In the genomic region with DNA sequence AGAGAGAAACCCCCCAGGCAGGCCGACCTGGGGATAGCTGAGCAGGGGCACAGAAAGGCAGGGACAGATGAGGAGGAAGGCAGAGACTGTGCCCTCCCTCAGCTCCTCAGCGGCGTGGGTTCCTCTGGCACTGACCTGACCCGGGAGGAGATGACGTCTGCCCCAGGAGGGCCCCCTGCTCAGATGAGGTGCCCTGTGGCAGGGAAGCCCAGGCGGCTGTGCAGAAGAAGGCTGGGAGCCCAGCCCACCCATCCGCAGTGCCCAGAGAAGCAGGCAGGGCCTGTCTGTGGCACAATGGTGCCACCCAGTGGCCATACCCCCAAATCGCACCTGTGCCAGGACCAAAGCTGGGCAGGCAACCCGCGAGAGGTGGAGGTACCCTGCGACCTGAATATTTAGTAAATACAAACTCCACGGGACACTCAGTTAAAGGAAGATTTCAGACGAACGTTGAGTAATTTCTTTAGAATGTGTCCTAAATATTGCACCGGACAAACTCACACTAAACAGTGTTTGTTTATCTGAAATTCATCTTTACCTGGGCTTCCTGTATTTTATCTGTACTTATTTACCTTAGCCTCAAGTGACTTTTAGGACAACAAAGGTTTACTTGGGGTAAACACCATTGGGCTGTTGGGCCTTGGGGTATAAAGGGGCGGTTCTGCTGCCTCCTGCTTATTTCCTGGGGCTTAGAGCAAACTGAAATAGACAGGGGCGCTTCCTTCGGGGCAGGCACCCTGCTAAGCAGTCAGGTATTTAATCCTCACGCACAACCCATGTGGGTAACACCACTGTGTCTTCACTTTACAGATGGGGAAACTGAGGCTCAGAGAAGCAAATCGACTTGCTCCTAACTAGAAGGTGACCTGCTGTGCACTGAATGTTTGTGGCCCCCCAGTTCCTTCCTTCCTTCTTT, we compare ENCODE assay signal across 9 cellular contexts. TPM values are rescaled to one million over a fixed set of nuclear protein-coding genes. Genes with fewer than 3 reads are reported as not detected.
DNase-seq lines count a peak whose midpoint lies in the region; ATAC-seq and TF ChIP-seq lines count a peak whose summit lies in the region.
"Had no signal": no experiment of that assay in that cellular context is flagged by ENCODE, and none has a peak within 500 bp of the region (broad histone marks: within the 10 kb centered on the region; RNA-seq: fewer than 3 reads in every experiment).

No MANE protein-coding gene starts in this region.

- no peaks in the 10 kb centered on the region for H3K4me1 Mint-ChIP-seq in CD14-positive monocyte
- no peaks in the 10 kb centered on the region for H3K4me1 Mint-ChIP-seq in activated naive CD4-positive, alpha-beta T cell treated with anti-CD3 and anti-CD28 coated beads, Interleukin-2, amount 10 ng/mL, durations not matched to agents 7 days and 5 days

- intact Hi-C loops in CD14-positive monocyte (cut with micrococcal nuclease) (no loop called here), cardiac septum (cut with DNase I) (loop anchor here (10.0 kb wide), 2 partner anchors 313 to 453 kb away; no protein-coding TSS in a partner anchor)

- DNase-seq in CD14-positive monocyte (ENCODE audit: low spot score) (no peak), SJSA1 (ENCODE audit: low read depth in 1 of 2, low spot score in 2 of 2) (peak; percentile 42 to 53), cardiac septum (ENCODE audit: low spot score) (peak; percentile 78), renal cortical epithelial cell (ENCODE audit: low read depth) (peak; percentile 3), HCEC 1CT (no peak)
- peak; percentile 70 for DNase-seq in activated naive CD4-positive, alpha-beta T cell treated with anti-CD3 and anti-CD28 coated beads, Interleukin-2, amount 10 ng/mL, durations not matched to agents 7 days and 5 days

- no peaks in the 10 kb centered on the region for H3K36me3 Mint-ChIP-seq in CD14-positive monocyte
- H3K36me3 Mint-ChIP-seq in activated naive CD4-positive, alpha-beta T cell treated with anti-CD3 and anti-CD28 coated beads, Interleukin-2, amount 10 ng/mL, durations not matched to agents 7 days and 5 days: no peaks in the 10 kb centered on the region

- CTCF ChIA-PET in activated naive CD4-positive, alpha-beta T cell treated with anti-CD3 and anti-CD28 coated beads, Interleukin-2, amount 10 ng/mL, durations not matched to agents 7 days and 5 days (lab: Charles Lee): interaction anchor here (0.6 to 3.1 kb wide), 11 partner anchors 10 to 449 kb away, joined by 3 to 13 read pairs (median 3); no protein-coding TSS in a partner anchor

- no peak overlapping the region for H3K27ac Mint-ChIP-seq in CD14-positive monocyte
- H3K27ac Mint-ChIP-seq in activated naive CD4-positive, alpha-beta T cell treated with anti-CD3 and anti-CD28 coated beads, Interleukin-2, amount 10 ng/mL, durations not matched to agents 7 days and 5 days: no peak overlapping the region

- ATAC-seq in GM18909 (IDR thresholded peaks at IDR 0.05; ENCODE audit: poor library complexity, unreplicated experiment) (peak; percentile 86), HG03432 (IDR thresholded peaks at IDR 0.05; ENCODE audit: unreplicated experiment) (peak; percentile 93)

- no peak overlapping the region for H3K27ac ChIP-seq in SJSA1
- H3K27ac ChIP-seq: SK-N-MC had no signal

- H3K36me3 ChIP-seq in SJSA1: no peaks in the 10 kb centered on the region

- H3K4me1 ChIP-seq in SJSA1 (replicated peaks): no peaks in the 10 kb centered on the region

- H3K27me3 ChIP-seq in SJSA1 (replicated peaks): no peaks in the 10 kb centered on the region

- no peak overlapping the region for H3K4me3 ChIP-seq in SJSA1
- H3K4me3 ChIP-seq: SK-N-MC had no signal

- peaks cover 3 to 5% (median 4%) of the 10 kb centered on the region in 3 donors for H3K27me3 Mint-ChIP-seq in CD14-positive monocyte (ENCODE audit: low read depth in 3 of 3)
- peaks cover 6% of the 10 kb centered on the region for H3K27me3 Mint-ChIP-seq in activated naive CD4-positive, alpha-beta T cell treated with anti-CD3 and anti-CD28 coated beads, Interleukin-2, amount 10 ng/mL, durations not matched to agents 7 days and 5 days

- peaks cover 0 to 8% (median 0%) of the 10 kb centered on the region in 7 donors for H3K9me3 Mint-ChIP-seq in CD14-positive monocyte
- H3K9me3 Mint-ChIP-seq in activated naive CD4-positive, alpha-beta T cell treated with anti-CD3 and anti-CD28 coated beads, Interleukin-2, amount 10 ng/mL, durations not matched to agents 7 days and 5 days: no peaks in the 10 kb centered on the region

- H3K9me3 ChIP-seq in SJSA1 (replicated peaks): no peaks in the 10 kb centered on the region

- TF ChIP-seq CTCF in CD14-positive monocyte (IDR thresholded peaks at IDR 0.05): peak; percentile 79

- no peak overlapping the region for H3K4me3 Mint-ChIP-seq in CD14-positive monocyte
- no peak overlapping the region for H3K4me3 Mint-ChIP-seq in activated naive CD4-positive, alpha-beta T cell treated with anti-CD3 and anti-CD28 coated beads, Interleukin-2, amount 10 ng/mL, durations not matched to agents 7 days and 5 days

RNA-seq across cellular contexts. Expression of a gene that starts 46.5 kb away (rescaled TPM):
- not detected for polyA plus RNA-seq in CD14-positive monocyte
- total RNA-seq in SJSA1 (2014; rRNA removed; shearing (Covaris generic)): 0.63 TPM in 1 of 2 replicates, not detected in the other
- total RNA-seq in cardiac septum (not detected), renal cortical epithelial cell (not detected in 2 replicates)

Comparison
In these comparisons a context has a peak if more than half of its experiments do, and no peak if none do; other contexts are left out.
1. DNase-seq: peak in SJSA1 (2 of 2), activated naive CD4-positive, alpha-beta T cell treated with anti-CD3 and anti-CD28 coated beads, Interleukin-2, amount 10 ng/mL, durations not matched to agents 7 days and 5 days (single experiment), cardiac septum (single experiment) and renal cortical epithelial cell (single experiment); none in CD14-positive monocyte (single experiment) and HCEC 1CT (single experiment).